Comparison of ENCODE assay signal across 32 cellular contexts in the genomic region with DNA sequence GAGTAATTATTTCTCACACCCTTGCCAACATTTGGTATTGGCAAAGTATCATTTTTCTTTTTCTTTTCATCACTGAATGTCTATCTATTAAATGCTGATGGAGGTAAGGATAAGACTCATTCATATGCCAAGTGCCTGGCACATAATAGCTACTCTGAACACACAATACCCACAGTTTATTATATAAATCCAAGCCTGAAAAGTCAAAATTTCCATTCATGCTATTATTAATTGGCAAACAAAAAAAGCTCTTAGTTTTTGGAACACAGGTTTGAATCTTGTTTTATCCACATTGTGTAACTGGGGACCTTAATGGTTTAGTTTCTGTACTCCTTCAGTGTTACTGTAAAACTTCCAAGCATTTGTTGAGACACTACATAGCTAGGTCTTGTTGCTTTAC.
"Had no signal": no experiment of that assay in that cellular context is flagged by ENCODE, and none has a peak within 500 bp of the region (broad histone marks: within the 10 kb centered on the region; RNA-seq: fewer than 3 reads in every experiment).

No MANE protein-coding gene starts in this region.

- H3K27me3 ChIP-seq: adrenal gland, cardiac muscle cell had no signal

- H3K4me1 ChIP-seq: adrenal gland had no signal

- FAIRE-seq: bronchial epithelial cell, TTC549 had no signal

- DNase-seq: activated B cell treated with CpG ODN at 0.5 μM for 24 hours; activated CD4-positive, alpha-beta memory T cell treated with anti-CD3 and anti-CD28 coated beads for 36 hours; activated CD4-positive, alpha-beta T cell treated with anti-CD3 and anti-CD28 coated beads for 4 hours; activated CD4-positive, alpha-beta T cell treated with anti-CD3 and anti-CD28 coated beads, Interleukin-2, amount 10 ng/mL, durations not matched to agents 24 days and 14 days; activated CD4-positive, alpha-beta T cell treated with anti-CD3 and anti-CD28 coated beads, Interleukin-2, amount 50 U/mL, for 1 hour; activated CD4-positive, alpha-beta T cell treated with anti-CD3 and anti-CD28 coated beads, Interleukin-2, amount 50 U/mL, for 4 hours; activated CD4-positive, CD25-positive, alpha-beta regulatory T cell treated with anti-CD3 and anti-CD28 coated beads, Interleukin-2, amount 50 U/mL, for 72 hours; activated CD8-positive, alpha-beta memory T cell treated with anti-CD3 and anti-CD28 coated beads, Interleukin-2, amount 50 U/mL, for 4 hours; activated CD8-positive, alpha-beta T cell treated with anti-CD3 and anti-CD28 coated beads for 36 hours; activated effector memory CD4-positive, alpha-beta T cell treated with anti-CD3 and anti-CD28 coated beads, Interleukin-2, amount 50 U/mL, for 16 hours; activated gamma-delta T cell treated with Interleukin-2 at 50 U/mL for 16 hours; activated naive CD4-positive, alpha-beta T cell; activated naive CD4-positive, alpha-beta T cell treated with anti-CD3 and anti-CD28 coated beads for 36 hours; activated naive CD4-positive, alpha-beta T cell treated with anti-CD3 and anti-CD28 coated beads, Interleukin-2, amount 50 U/mL, for 16 hours; activated naive CD8-positive, alpha-beta T cell treated with anti-CD3 and anti-CD28 coated beads for 36 hours; activated T-cell treated with anti-CD3 and anti-CD28 coated beads for 4 hours; activated T-cell treated with anti-CD3 and anti-CD28 coated beads, Interleukin-2, amount 50 U/mL, for 1 hour; activated T-cell treated with anti-CD3 and anti-CD28 coated beads, Interleukin-2, amount 50 U/mL, for 4 hours; activated T-cell treated with anti-CD3 and anti-CD28 coated beads, Interleukin-2, amount 50 U/mL, for 72 hours; adrenal gland; amniotic stem cell; aorta; caudate nucleus; cerebellar nuclear complex; T-helper 2 cell; T-helper 9 cell had no signal

- H3K9me3 ChIP-seq: adrenal gland had no signal

- ATAC-seq: activated CD8-positive, alpha-beta T cell treated with anti-CD3 and anti-CD28 coated beads for 36 hours; activated naive CD4-positive, alpha-beta T cell treated with anti-CD3 and anti-CD28 coated beads, Interleukin-2, amount 50 U/mL, for 72 hours; activated T-cell treated with anti-CD3 and anti-CD28 coated beads, Interleukin-2, amount 50 U/mL, for 4 hours; activated T-cell treated with anti-CD3 and anti-CD28 coated beads, Interleukin-2, amount 50 U/mL, for 72 hours; activated T-helper 17 cell treated with anti-CD3 and anti-CD28 coated beads, Interleukin-2, amount 50 U/mL, for 72 hours had no signal

- H3K36me3 ChIP-seq: adrenal gland, cardiac muscle cell had no signal

- H3K4me3 ChIP-seq: adrenal gland, cardiac muscle cell had no signal

- H3K27ac ChIP-seq: adrenal gland, cardiac muscle cell, VCaP had no signal
